ENCODE assay signal across 8 cellular contexts in genomic region chr17:12020595-12021590, GRCh38. TPM values are rescaled to one million over a fixed set of nuclear protein-coding genes. Genes with fewer than 3 reads are reported as not detected.
DNase-seq lines count a peak whose midpoint lies in the region; ATAC-seq and TF ChIP-seq lines count a peak whose summit lies in the region.

Gene MAP2K4 (plus strand): TSS chr17:12020877. CDS start chr17:12020887, 10 bp downstream.

- intact Hi-C loops in CD4-positive, alpha-beta memory T cell (cut with micrococcal nuclease), result loop anchor here (1.0 to 5.0 kb wide), 2 partner anchors 24 to 34 kb away; partner anchors contain the start of gene ZNF18

- H3K4me1 Mint-ChIP-seq in CD4-positive, alpha-beta memory T cell, result peaks cover 32 to 56% (median 38%) of the 10 kb centered on the region in 4 donors
- peaks cover 27% of the 10 kb centered on the region for H3K4me1 Mint-ChIP-seq in activated CD8-positive, alpha-beta memory T cell treated with anti-CD3 and anti-CD28 coated beads, Interleukin-2, amount 10 ng/mL, durations not matched to agents 7 days and 5 days
- peaks cover 40% of the 10 kb centered on the region for H3K4me1 Mint-ChIP-seq in endodermal cell

- no peaks in the 10 kb centered on the region for H3K36me3 ChIP-seq in CD4-positive, alpha-beta memory T cell (ENCODE audit: insufficient read depth, low read length)
- H3K36me3 ChIP-seq in endodermal cell (ENCODE audit: control insufficient read depth, insufficient read depth, low read length), result peaks cover 6% of the 10 kb centered on the region
- no peaks in the 10 kb centered on the region for H3K36me3 ChIP-seq in mesodermal cell (ENCODE audit: control insufficient read depth, insufficient read depth, low read length)

- TF ChIP-seq CTCF in endodermal cell (conservative IDR thresholded peaks at IDR 0.05), result no peak

- peak within 1 kb of the TSS; percentile 73 for H3K27ac ChIP-seq in CD4-positive, alpha-beta memory T cell (ENCODE audit: low read depth, low read length)
- H3K27ac ChIP-seq in endodermal cell (ENCODE audit: low read depth, low read length) (peak within 1 kb of the TSS; percentile 78), mesodermal cell (ENCODE audit: low read depth, low read length, severe bottlenecking) (peak within 1 kb of the TSS; percentile 88)

- no peaks in the 10 kb centered on the region for H3K27me3 ChIP-seq in CD4-positive, alpha-beta memory T cell (ENCODE audit: insufficient read depth, low read length)
- peaks cover 12% of the 10 kb centered on the region for H3K27me3 ChIP-seq in endodermal cell (ENCODE audit: control insufficient read depth, insufficient read depth, low read length, poor library complexity, severe bottlenecking)

- peak within 1 kb of the TSS; percentile 50 to 56 for H3K4me3 ChIP-seq in CD4-positive, alpha-beta memory T cell (ENCODE audit: low read length in 2 of 2)
- H3K4me3 ChIP-seq in endodermal cell (ENCODE audit: low read length), result peak within 1 kb of the TSS; percentile 92
- H3K4me3 ChIP-seq in mesodermal cell (ENCODE audit: extremely low read depth, insufficient read depth, low read length, poor library complexity, severe bottlenecking), result peak within 1 kb of the TSS; percentile 65

- POLR2A ChIA-PET in CD4-positive, alpha-beta memory T cell (lab: Charles Lee; ENCODE audit: partially characterized antibody), result interaction anchor here (0.6 to 6.5 kb wide), 12 partner anchors 9 to 997 kb away, joined by 3 to 287 read pairs (median 4); partner anchors contain the start of genes ELAC2 and ZNF18

- no peaks in the 10 kb centered on the region for H3K27me3 Mint-ChIP-seq in CD4-positive, alpha-beta memory T cell
- H3K27me3 Mint-ChIP-seq in activated CD8-positive, alpha-beta memory T cell treated with anti-CD3 and anti-CD28 coated beads, Interleukin-2, amount 10 ng/mL, durations not matched to agents 7 days and 5 days, result peaks cover 8% of the 10 kb centered on the region
- H3K27me3 Mint-ChIP-seq in endodermal cell (ENCODE audit: insufficient read depth), result peaks cover 12% of the 10 kb centered on the region

- peak; percentile 96 for ATAC-seq in GM19397 (IDR thresholded peaks at IDR 0.05; ENCODE audit: unreplicated experiment)
- ATAC-seq in HG03565 (IDR thresholded peaks at IDR 0.05; ENCODE audit: unreplicated experiment), result peak; percentile 88
- peak; percentile 96 for ATAC-seq in activated CD8-positive, alpha-beta memory T cell treated with anti-CD3 and anti-CD28 coated beads, Interleukin-2, amount 10 ng/mL, durations not matched to agents 7 days and 5 days

- H3K9ac ChIP-seq in endodermal cell (ENCODE audit: extremely low read depth, low read length, poor library complexity, severe bottlenecking), result peak within 1 kb of the TSS; percentile 79

- H3K9me3 ChIP-seq in CD4-positive, alpha-beta memory T cell (ENCODE audit: control insufficient read depth in 1 of 2, low read length in 2 of 2), result no peaks in the 10 kb centered on the region
- no peaks in the 10 kb centered on the region for H3K9me3 ChIP-seq in endodermal cell (ENCODE audit: control insufficient read depth, low read length)
- no peaks in the 10 kb centered on the region for H3K9me3 ChIP-seq in mesodermal cell (ENCODE audit: control insufficient read depth, low read length)

- H3K36me3 Mint-ChIP-seq in CD4-positive, alpha-beta memory T cell, result peaks cover 0 to 4% of the 10 kb centered on the region in 2 donors
- peaks cover 4% of the 10 kb centered on the region for H3K36me3 Mint-ChIP-seq in activated CD8-positive, alpha-beta memory T cell treated with anti-CD3 and anti-CD28 coated beads, Interleukin-2, amount 10 ng/mL, durations not matched to agents 7 days and 5 days
- no peaks in the 10 kb centered on the region for H3K36me3 Mint-ChIP-seq in endodermal cell (ENCODE audit: low read depth)

- CTCF ChIA-PET in CD4-positive, alpha-beta memory T cell (lab: Charles Lee; ENCODE audit: partially characterized antibody), result interaction anchor here (0.8 to 1.9 kb wide), 4 partner anchors 21 to 28 kb away, joined by 3 to 16 read pairs (median 4); partner anchors contain the start of gene ZNF18
- CTCF ChIA-PET in activated CD8-positive, alpha-beta memory T cell treated with anti-CD3 and anti-CD28 coated beads, Interleukin-2, amount 10 ng/mL, durations not matched to agents 7 days and 5 days (lab: Charles Lee), result interaction anchor here (0.6 to 2.3 kb wide), 6 partner anchors 11 to 116 kb away, joined by 3 to 14 read pairs (median 4); partner anchors contain the start of gene ZNF18

- DNase-seq in CD4-positive, alpha-beta memory T cell, result peak; percentile 91 to 97 (median 93)
- peak; percentile 46 to 68 for DNase-seq in NOMO-1 (lab: John Stamatoyannopoulos, UW; ENCODE audit: unreplicated experiment in 2 of 2)
- peak; percentile 93 for DNase-seq in activated CD8-positive, alpha-beta memory T cell treated with anti-CD3 and anti-CD28 coated beads, Interleukin-2, amount 10 ng/mL, durations not matched to agents 7 days and 5 days
- DNase-seq in endodermal cell, result peak; percentile 100
- DNase-seq in stimulated activated CD8-positive, alpha-beta memory T cell treated with anti-CD3 and anti-CD28 coated beads, Interleukin-15, amount 100 ng/mL, for 24 hours (ENCODE audit: low read depth), result peak; percentile 96

- H3K9me3 Mint-ChIP-seq in CD4-positive, alpha-beta memory T cell, result no peaks in the 10 kb centered on the region
- no peaks in the 10 kb centered on the region for H3K9me3 Mint-ChIP-seq in activated CD8-positive, alpha-beta memory T cell treated with anti-CD3 and anti-CD28 coated beads, Interleukin-2, amount 10 ng/mL, durations not matched to agents 7 days and 5 days (ENCODE audit: low read depth)
- H3K9me3 Mint-ChIP-seq in endodermal cell, result no peaks in the 10 kb centered on the region

- H3K4me1 ChIP-seq in CD4-positive, alpha-beta memory T cell (ENCODE audit: insufficient read depth, low read length), result peaks cover 44% of the 10 kb centered on the region
- H3K4me1 ChIP-seq in endodermal cell (ENCODE audit: control insufficient read depth, insufficient read depth, low read length) (peaks cover 11% of the 10 kb centered on the region), mesodermal cell (ENCODE audit: control insufficient read depth, insufficient read depth, low read length, poor library complexity, severe bottlenecking) (peaks cover 10% of the 10 kb centered on the region)

- H3K27ac Mint-ChIP-seq in CD4-positive, alpha-beta memory T cell, result peak within 1 kb of the TSS; percentile 73 to 91 (median 86)
- H3K27ac Mint-ChIP-seq in activated CD8-positive, alpha-beta memory T cell treated with anti-CD3 and anti-CD28 coated beads, Interleukin-2, amount 10 ng/mL, durations not matched to agents 7 days and 5 days, result peak within 1 kb of the TSS; percentile 74
- peak within 1 kb of the TSS; percentile 48 for H3K27ac Mint-ChIP-seq in endodermal cell

- 0 to 1% methylated on average over 13 to 124 of the region's 124 CpGs for WGBS in endodermal cell (ENCODE audit: insufficient coverage in 1 of 2, insufficient read length in 1 of 2), 2 experiments
- WGBS in mesodermal cell (ENCODE audit: insufficient coverage in 2 of 2), 2 experiments, result 0% methylated on average over 81 to 106 of the region's 124 CpGs

- H3K4me3 Mint-ChIP-seq in CD4-positive, alpha-beta memory T cell, result peak within 1 kb of the TSS; percentile 79 to 89 (median 85)
- H3K4me3 Mint-ChIP-seq in activated CD8-positive, alpha-beta memory T cell treated with anti-CD3 and anti-CD28 coated beads, Interleukin-2, amount 10 ng/mL, durations not matched to agents 7 days and 5 days, result peak within 1 kb of the TSS; percentile 75
- peak within 1 kb of the TSS; percentile 79 for H3K4me3 Mint-ChIP-seq in endodermal cell

RNA-seq across cellular contexts. Expression of gene MAP2K4, which starts in this region (rescaled TPM):
- total RNA-seq in CD4-positive, alpha-beta memory T cell, result 10 to 100 TPM; 35.3 to 41.3 TPM
- 10 to 100 TPM; 29.4 to 29.9 TPM for polyA plus RNA-seq in CD4-positive, alpha-beta memory T cell
- 10 to 100 TPM; 22.1 to 29.9 TPM for total RNA-seq in activated CD8-positive, alpha-beta memory T cell treated with anti-CD3 and anti-CD28 coated beads, Interleukin-2, amount 10 ng/mL, durations not matched to agents 7 days and 5 days
- total RNA-seq in endodermal cell, result 10 to 100 TPM; 49.0 to 54.6 TPM
- 41.6 TPM for polyA plus RNA-seq in endodermal cell (2013, experiment 1 of 2)
- polyA plus RNA-seq in endodermal cell (2013, experiment 2 of 2), result 41.4 TPM
- polyA plus RNA-seq in mesodermal cell (2013, experiment 1 of 2), result 37.7 TPM
- 43.5 TPM for polyA plus RNA-seq in mesodermal cell (2013, experiment 2 of 2)

Comparison
In these comparisons a context has a peak if more than half of its experiments do, and no peak if none do; other contexts are left out.
1. Peak in every context shown above with its lines: DNase-seq, ATAC-seq, H3K4me3 ChIP-seq and H3K27ac ChIP-seq.